8 cellular contexts compared by ENCODE assay signal in the genomic region with DNA sequence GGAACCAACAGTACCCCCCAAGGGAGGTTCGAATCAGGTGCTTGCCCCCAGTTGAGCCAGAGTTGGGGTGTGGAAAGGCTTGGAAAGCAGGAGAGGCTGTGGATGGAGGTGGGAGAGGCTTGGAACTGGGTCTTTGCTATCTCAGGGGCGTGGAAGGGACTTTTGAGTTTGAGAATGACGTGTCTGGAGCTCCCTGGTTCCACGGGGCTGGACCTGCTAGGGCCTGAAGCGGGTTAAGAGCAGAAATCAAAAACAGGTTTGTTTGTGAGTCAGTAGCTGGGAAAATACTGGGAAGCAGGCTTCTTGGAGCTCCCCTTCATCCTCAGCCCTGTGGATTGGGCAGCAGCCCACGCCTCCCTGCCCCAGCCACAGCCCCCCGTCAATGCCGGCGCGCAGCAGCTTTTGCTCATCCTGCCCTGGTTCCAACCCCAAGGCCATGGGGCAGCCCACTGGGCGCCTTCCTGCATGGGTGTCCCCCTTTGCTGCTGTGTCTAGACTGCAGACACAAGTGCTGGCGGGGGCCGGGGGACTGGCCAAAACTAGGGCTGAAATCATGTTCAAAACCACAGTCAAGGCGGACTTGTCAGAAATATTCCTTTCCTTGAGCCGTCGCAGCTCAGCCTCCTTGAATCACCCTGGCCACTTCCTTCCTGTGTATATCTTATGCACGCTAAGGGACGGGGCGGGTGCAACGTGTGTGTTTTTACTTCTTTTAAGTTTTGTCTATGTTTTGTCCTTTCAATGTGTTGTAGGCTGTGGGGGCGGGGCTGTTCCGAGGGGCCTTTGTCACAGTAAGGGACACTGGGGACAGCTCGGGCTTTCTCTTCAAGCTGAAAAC.
A peak's percentile ranks its signal among the peaks of the same experiment; 100 is the strongest.
DNase-seq lines count a peak whose midpoint lies in the region; ATAC-seq and TF ChIP-seq lines count a peak whose summit lies in the region.

No MANE protein-coding gene starts in this region.

- H3K27me3 ChIP-seq in ascending aorta = no peaks in the 10 kb centered on the region
- no peaks in the 10 kb centered on the region for H3K27me3 ChIP-seq in lung (ENCODE audit: control insufficient read depth, insufficient read depth)
- H3K27me3 ChIP-seq in WERI-Rb-1 (ENCODE audit: insufficient read depth, low read depth, severe bottlenecking) = no peaks in the 10 kb centered on the region

- TF ChIP-seq CTCF in ascending aorta (IDR thresholded peaks at IDR 0.05) = no peak
- no peak for TF ChIP-seq CTCF in lung (IDR thresholded peaks at IDR 0.05; ENCODE audit: control extremely low read depth, extremely low read depth)
- TF ChIP-seq CTCF in WERI-Rb-1 (IDR thresholded peaks at IDR 0.05; ENCODE audit: low read depth, low read length) = no peak

- WGBS in lung, 2 donors = 22 to 33% methylated on average over 23 of the region's 23 CpGs

- H3K4me1 ChIP-seq in ascending aorta (peaks cover 0 to 15% of the 10 kb centered on the region in 2 donors), lung (ENCODE audit: control insufficient read depth in 2 of 2, insufficient read depth in 2 of 2, low read length in 2 of 2) (peaks cover 3 to 23% of the 10 kb centered on the region in 2 donors)

- intact Hi-C loops in ascending aorta (cut with DNase I) = loop anchor here (2.0 kb wide), 1 partner anchor 68 kb away; no protein-coding TSS in a partner anchor

- H3K9me3 ChIP-seq in ascending aorta (no peaks in the 10 kb centered on the region), lung (ENCODE audit: control insufficient read depth in 2 of 2, insufficient read depth in 1 of 2, low read length in 1 of 2) (no peaks in the 10 kb centered on the region), WERI-Rb-1 (ENCODE audit: severe bottlenecking) (no peaks in the 10 kb centered on the region)

- peak; percentile 40 for ATAC-seq in GM18868 (IDR thresholded peaks at IDR 0.05; ENCODE audit: unreplicated experiment)
- peak; percentile 39 for ATAC-seq in HG03108 (IDR thresholded peaks at IDR 0.05; ENCODE audit: unreplicated experiment)
- ATAC-seq in lung (ENCODE audit: insufficient read depth, low FRiP score) = peak; percentile 56

- H3K27ac ChIP-seq in ascending aorta = peak overlapping the region; percentile 51 to 56
- peak overlapping the region in 1 of 2 donors; percentile 94 for H3K27ac ChIP-seq in lung (ENCODE audit: low read depth in 1 of 2, low read length in 1 of 2)
- no peak overlapping the region; the same call in 1 of the 2 replicates for H3K27ac ChIP-seq in WERI-Rb-1

- H3K4me3 ChIP-seq in ascending aorta (peak overlapping the region in 1 of 2 donors; percentile 21), lung (no peak overlapping the region), WERI-Rb-1 (ENCODE audit: low read depth, low read length) (no peak overlapping the region)

- no peaks in the 10 kb centered on the region for H3K36me3 ChIP-seq in ascending aorta
- no peaks in the 10 kb centered on the region for H3K36me3 ChIP-seq in lung (ENCODE audit: control insufficient read depth in 2 of 2, insufficient read depth in 2 of 2, low read length in 2 of 2)
- H3K36me3 ChIP-seq in WERI-Rb-1 = no peaks in the 10 kb centered on the region

- DNase-seq in T-helper 22 cell (ENCODE audit: low read depth) (peak; percentile 67), ascending aorta (ENCODE audit: low spot score in 2 of 2) (peak in 1 of 2 donors; percentile 84), lung (ENCODE audit: low spot score) (peak; percentile 66), WERI-Rb-1 (no peak), mesenteric fat pad (ENCODE audit: low spot score) (no peak)
- DNase-seq in stimulated activated CD8-positive, alpha-beta memory T cell treated with anti-CD3 and anti-CD28 coated beads, Interleukin-4, amount 100 ng/mL, for 1 hour (ENCODE audit: low read depth in 2 of 2, low spot score in 1 of 2) = peak; percentile 68 to 74

Comparison
In these comparisons a context has a peak if more than half of its experiments do, and no peak if none do; other contexts are left out.
1. DNase-seq: peak in T-helper 22 cell (single experiment), lung (single experiment) and stimulated activated CD8-positive, alpha-beta memory T cell treated with anti-CD3 and anti-CD28 coated beads, Interleukin-4, amount 100 ng/mL, for 1 hour (2 of 2); none in WERI-Rb-1 (single experiment) and mesenteric fat pad (single experiment).
2. Peak in every context shown above with its lines, with median percentiles within 50 percentile points of each other: ATAC-seq.